In the genomic region with DNA sequence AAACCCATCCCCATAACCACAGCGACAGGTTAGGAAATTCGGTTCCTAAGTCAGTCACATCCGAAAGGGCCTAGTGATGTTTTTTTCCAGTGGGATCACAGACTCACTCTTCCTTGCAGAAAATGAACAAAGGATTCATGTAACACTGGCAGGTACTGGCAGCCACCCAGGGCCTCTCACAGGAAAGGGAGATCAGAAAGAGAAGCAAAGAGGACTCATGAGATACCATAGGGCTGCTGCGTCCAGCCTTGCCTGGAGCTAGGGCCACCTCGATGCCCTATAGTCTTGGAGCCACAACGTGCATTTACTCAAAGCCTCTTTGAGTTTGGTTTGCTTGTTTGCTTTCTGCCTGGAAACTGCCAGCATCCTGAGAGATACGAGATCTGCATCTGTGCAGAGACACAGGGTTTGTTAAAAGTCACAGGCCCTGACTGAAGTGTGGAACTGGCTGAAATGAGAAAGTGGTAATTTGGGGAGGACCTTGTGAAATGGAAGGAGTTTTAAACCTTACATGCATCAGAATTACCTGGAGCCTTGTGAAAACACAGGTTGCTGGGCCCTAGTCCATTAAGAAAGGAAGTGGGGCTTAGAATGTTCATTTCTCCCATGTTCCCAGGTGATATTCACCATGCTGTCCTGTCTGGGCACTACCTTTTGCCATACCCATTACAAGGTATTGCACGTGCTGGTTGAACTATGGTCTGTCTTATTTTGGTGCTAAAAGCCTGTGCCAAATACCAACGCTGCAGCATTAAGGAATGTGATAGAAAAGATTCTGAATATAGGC, we compare ENCODE assay signal across 7 cellular contexts. TPM values are rescaled to one million over a fixed set of nuclear protein-coding genes. Genes with fewer than 3 reads are reported as not detected.
"Had no signal": no experiment of that assay in that cellular context is flagged by ENCODE, and none has a peak within 500 bp of the region (broad histone marks: within the 10 kb centered on the region; RNA-seq: fewer than 3 reads in every experiment).

No MANE protein-coding gene starts in this region.

RNA-seq across cellular contexts. Expression of gene CCL3L1, which starts 5.8 kb away (rescaled TPM):
- total RNA-seq: dermis blood vessel endothelial cell, esophagus muscularis mucosa, fibroblast of villous mesenchyme, gastrocnemius medialis had no signal
- polyA plus RNA-seq: keratinocyte, psoas muscle had no signal

RNA-seq across cellular contexts. Expression of gene TBC1D3B, which starts 14.3 kb away (rescaled TPM):
- polyA plus RNA-seq: naive thymus-derived CD8-positive, alpha-beta T cell had no signal

RNA-seq across cellular contexts. Expression of gene CCL4L2, which starts 20.1 kb away (rescaled TPM):
- total RNA-seq: dermis blood vessel endothelial cell, fibroblast of villous mesenchyme, gastrocnemius medialis, psoas muscle had no signal
- polyA plus RNA-seq: keratinocyte, psoas muscle had no signal
